Comparison of ENCODE assay signal across 8 cellular contexts in genomic region chr1:50929376-50929958, GRCh38. TPM values are rescaled to one million over a fixed set of nuclear protein-coding genes. Genes with fewer than 3 reads are reported as not detected.
DNase-seq lines count a peak whose midpoint lies in the region; ATAC-seq and TF ChIP-seq lines count a peak whose summit lies in the region.

No MANE protein-coding gene starts in this region.

- TF ChIP-seq CTCF in HCT116 (IDR thresholded peaks at IDR 0.05 in 2 of 3, conservative IDR thresholded peaks at IDR 0.05 in 1 of 3; ENCODE audit: borderline replicate concordance in 1 of 3, insufficient read depth in 1 of 3, low read depth in 2 of 3, low read length in 2 of 3) (peak; percentile 44 to 69 (median 53); a peak in 5 of 6 replicates), Panc1 (IDR thresholded peaks at IDR 0.05) (peak; percentile 54; the same call in 1 of the 2 replicates), sigmoid colon (IDR thresholded peaks at IDR 0.05) (peak; percentile 7 to 56 (median 43))

- H3K4me2 ChIP-seq in HCT116 (ENCODE audit: low read length): no peak overlapping the region

- ATAC-seq in HCT116 (no peak), Panc1 (no peak), HG03521 (IDR thresholded peaks at IDR 0.05; ENCODE audit: unreplicated experiment) (no peak)

- H2AFZ ChIP-seq in HCT116 (ENCODE audit: low read depth, low read length, poor library complexity, severe bottlenecking): no peak overlapping the region

- H3K9ac ChIP-seq in HCT116 (ENCODE audit: low read length): no peak overlapping the region

- CTCF ChIA-PET in HCT116 (lab: Charles Lee) (interaction anchor here (0.7 to 1.8 kb wide), 24 partner anchors 10 to 367 kb away, joined by 3 to 16 read pairs (median 4); partner anchors contain the start of gene FAF1), Panc1 (lab: Charles Lee) (interaction anchor here (0.6 to 1.5 kb wide), 7 partner anchors 9 to 115 kb away, joined by 3 to 8 read pairs (median 3); partner anchors contain the start of gene FAF1)

- H3K27ac ChIP-seq in HCT116 (ENCODE audit: low read depth, low read length) (no peak overlapping the region), Panc1 (ENCODE audit: low read length) (no peak overlapping the region), sigmoid colon (no peak overlapping the region)

- POLR2A ChIA-PET in HCT116 (lab: Charles Lee): no interaction called here
- POLR2A ChIA-PET in Panc1 (lab: Charles Lee): no interaction called here

- peak; percentile 29 for DNase-seq in Ammon's horn (ENCODE audit: low spot score)
- peak; percentile 16 for DNase-seq in HCT116 (ENCODE audit: low read depth, low spot score)
- DNase-seq in Panc1 (ENCODE audit: low read depth, low spot score): peak; percentile 10
- DNase-seq in fibroblast of peridontal ligament (ENCODE audit: extremely low read depth): peak; percentile 78
- DNase-seq in sigmoid colon: no peak
- DNase-seq in KG1 (lab: John Stamatoyannopoulos, UW): no peak
- no peak for DNase-seq in activated gamma-delta T cell treated with Interleukin-2 at 50 U/mL for 16 hours

- RAD21 ChIA-PET in HCT116 (lab: Charles Lee; ENCODE audit: low non-redundant PET in 1 of 2, low total read pairs in 2 of 2, uncharacterized antibody in 2 of 2, unreplicated experiment in 2 of 2): interaction anchor here in 1 of 2 experiments (0.5 kb wide), 1 partner anchor 10 kb away, joined by 3 read pairs; no protein-coding TSS in a partner anchor

- intact Hi-C loops in HCT116 (cut with micrococcal nuclease): loop anchor here (1.0 to 2.0 kb wide), 3 partner anchors 116 to 259 kb away; no protein-coding TSS in a partner anchor
- intact Hi-C loops in Panc1 (cut with micrococcal nuclease; ENCODE audit: unreplicated experiment): no loop called here
- intact Hi-C loops in sigmoid colon (cut with DNase I): loop anchor here (5.0 kb wide), 3 partner anchors 33 to 263 kb away; partner anchors contain the start of gene FAF1

- in situ Hi-C loops in Panc1 (cut with HindIII; ENCODE audit: low pct_unique_long_range_greater_than_20kb, low sequenced_read_pairs): no loop called here

- no peak for TF ChIP-seq EP300 in sigmoid colon (IDR thresholded peaks at IDR 0.05)

- 28 to 61% methylated on average over 2 of the region's 2 CpGs for WGBS in sigmoid colon, 2 donors

- H3K79me2 ChIP-seq in HCT116 (ENCODE audit: insufficient read depth, low read length): peaks cover 93% of the 10 kb centered on the region

- H3K4me3 ChIP-seq in HCT116 (replicated peaks in 1 of 2; ENCODE audit: low read depth in 1 of 2, low read length in 2 of 2) (no peak overlapping the region), Panc1 (ENCODE audit: low read depth in 2 of 2, low read length in 2 of 2) (no peak overlapping the region), sigmoid colon (no peak overlapping the region)

- H3K4me1 ChIP-seq in HCT116 (ENCODE audit: control insufficient read depth in 1 of 2, insufficient read depth in 2 of 2, low read length in 2 of 2): no peaks in the 10 kb centered on the region
- H3K4me1 ChIP-seq in Panc1 (ENCODE audit: control insufficient read depth, insufficient read depth, low read length): no peaks in the 10 kb centered on the region
- H3K4me1 ChIP-seq in sigmoid colon: peaks cover 0 to 9% (median 0%) of the 10 kb centered on the region in 4 donors

- TF ChIP-seq POLR2A in HCT116 (IDR thresholded peaks at IDR 0.05; ENCODE audit: borderline replicate concordance, extremely low read depth, insufficient read depth, insufficient read length) (no peak), sigmoid colon (IDR thresholded peaks at IDR 0.05) (no peak)

- H3K36me3 ChIP-seq in HCT116 (ENCODE audit: control insufficient read depth in 1 of 2, insufficient read depth in 2 of 2, low read length in 2 of 2) (peaks cover 0 to 4% of the 10 kb centered on the region in 2 experiments; a peak in 1 of 4 replicates), Panc1 (ENCODE audit: control insufficient read depth, insufficient read depth, low read length) (no peaks in the 10 kb centered on the region), sigmoid colon (no peaks in the 10 kb centered on the region)

- peaks cover 6% of the 10 kb centered on the region; the same call in 1 of the 2 replicates for H4K20me1 ChIP-seq in HCT116 (ENCODE audit: insufficient read depth)

- TF ChIP-seq RAD21 in HCT116 (IDR thresholded peaks at IDR 0.05; ENCODE audit: low read depth): peak; percentile 67

- H3K27me3 ChIP-seq in HCT116 (ENCODE audit: insufficient read depth, low read length): no peaks in the 10 kb centered on the region
- H3K27me3 ChIP-seq in Panc1 (ENCODE audit: control insufficient read depth, insufficient read depth, low read length): no peaks in the 10 kb centered on the region
- no peaks in the 10 kb centered on the region for H3K27me3 ChIP-seq in sigmoid colon

- BruUV-seq in HCT116 (replicated peaks; lab: Mats Ljungman, UMichigan) (no TSS peak), Panc1 (replicated peaks; lab: Mats Ljungman, UMichigan) (no TSS peak)

- H3K9me3 ChIP-seq in HCT116 (ENCODE audit: control insufficient read depth in 1 of 2, insufficient read depth in 1 of 2, low read depth in 1 of 2, low read length in 2 of 2): no peaks in the 10 kb centered on the region
- no peaks in the 10 kb centered on the region for H3K9me3 ChIP-seq in Panc1 (ENCODE audit: control insufficient read depth, insufficient read depth, low read depth, low read length)
- H3K9me3 ChIP-seq in sigmoid colon: no peaks in the 10 kb centered on the region

- no peaks in the 10 kb centered on the region for H3K9me2 ChIP-seq in HCT116 (ENCODE audit: insufficient read depth)

TF ChIP-seq in HCT116, 20 proteins besides CTCF, POLR2A, EP300 and RAD21:
- TF ChIP-seq POLR2AphosphoS5 (IDR thresholded peaks at IDR 0.05; ENCODE audit: low read depth, low read length) (no peak), CEBPB (IDR thresholded peaks at IDR 0.05; ENCODE audit: low read depth) (no peak), EZH2phosphoT487 (IDR thresholded peaks at IDR 0.05; ENCODE audit: borderline replicate concordance) (no peak), CBX3 (IDR thresholded peaks at IDR 0.05; ENCODE audit: low read depth) (no peak), SRF (IDR thresholded peaks at IDR 0.05; ENCODE audit: low read depth) (no peak), EZH2 (IDR thresholded peaks at IDR 0.05) (no peak), JUND (IDR thresholded peaks at IDR 0.05) (no peak), ATF3 (IDR thresholded peaks at IDR 0.05) (no peak)

RNA-seq across cellular contexts. Expression of gene FAF1, which starts 30.6 kb away (rescaled TPM):
- total RNA-seq in HCT116 (2021; ENCODE audit: unreplicated experiment): 73.2 TPM
- polyA plus RNA-seq in HCT116 (2012): 54.9 and 67.3 TPM in 2 replicates
- 101 TPM for total RNA-seq in Panc1 (2021; ENCODE audit: unreplicated experiment)
- polyA plus RNA-seq in Panc1 (2012; ENCODE audit: insufficient read length): 39.7 TPM
- total RNA-seq in sigmoid colon: 10 to 100 TPM; 53.9 to 59.3 (median 55.6) TPM
- 10 to 100 TPM; 27.5 to 39.0 (median 31.0) TPM for polyA plus RNA-seq in sigmoid colon

RNA-seq across cellular contexts. Expression of gene CDKN2C, which starts 40.6 kb away (rescaled TPM):
- total RNA-seq in HCT116 (2021; ENCODE audit: unreplicated experiment): 9.4 TPM
- 5.2 and 8.0 TPM in 2 replicates for polyA plus RNA-seq in HCT116 (2012)
- 50.4 TPM for total RNA-seq in Panc1 (2021; ENCODE audit: unreplicated experiment)
- polyA plus RNA-seq in Panc1 (2012; ENCODE audit: insufficient read length): 32.4 TPM
- 10 to 100 TPM; 25.8 to 31.7 (median 29.6) TPM for total RNA-seq in sigmoid colon
- polyA plus RNA-seq in sigmoid colon: 10 to 100 TPM; 10.9 to 13.5 (median 12.0) TPM

Comparison
In these comparisons a context has a peak if more than half of its experiments do, and no peak if none do; other contexts are left out.
1. DNase-seq: peak in Ammon's horn (single experiment), HCT116 (single experiment), Panc1 (single experiment) and fibroblast of peridontal ligament (single experiment); none in sigmoid colon (single experiment), KG1 (single experiment) and activated gamma-delta T cell treated with Interleukin-2 at 50 U/mL for 16 hours (single experiment).
2. Peak in every context shown above with its lines, with median percentiles within 50 percentile points of each other: CTCF ChIP-seq.